In the genomic region with DNA sequence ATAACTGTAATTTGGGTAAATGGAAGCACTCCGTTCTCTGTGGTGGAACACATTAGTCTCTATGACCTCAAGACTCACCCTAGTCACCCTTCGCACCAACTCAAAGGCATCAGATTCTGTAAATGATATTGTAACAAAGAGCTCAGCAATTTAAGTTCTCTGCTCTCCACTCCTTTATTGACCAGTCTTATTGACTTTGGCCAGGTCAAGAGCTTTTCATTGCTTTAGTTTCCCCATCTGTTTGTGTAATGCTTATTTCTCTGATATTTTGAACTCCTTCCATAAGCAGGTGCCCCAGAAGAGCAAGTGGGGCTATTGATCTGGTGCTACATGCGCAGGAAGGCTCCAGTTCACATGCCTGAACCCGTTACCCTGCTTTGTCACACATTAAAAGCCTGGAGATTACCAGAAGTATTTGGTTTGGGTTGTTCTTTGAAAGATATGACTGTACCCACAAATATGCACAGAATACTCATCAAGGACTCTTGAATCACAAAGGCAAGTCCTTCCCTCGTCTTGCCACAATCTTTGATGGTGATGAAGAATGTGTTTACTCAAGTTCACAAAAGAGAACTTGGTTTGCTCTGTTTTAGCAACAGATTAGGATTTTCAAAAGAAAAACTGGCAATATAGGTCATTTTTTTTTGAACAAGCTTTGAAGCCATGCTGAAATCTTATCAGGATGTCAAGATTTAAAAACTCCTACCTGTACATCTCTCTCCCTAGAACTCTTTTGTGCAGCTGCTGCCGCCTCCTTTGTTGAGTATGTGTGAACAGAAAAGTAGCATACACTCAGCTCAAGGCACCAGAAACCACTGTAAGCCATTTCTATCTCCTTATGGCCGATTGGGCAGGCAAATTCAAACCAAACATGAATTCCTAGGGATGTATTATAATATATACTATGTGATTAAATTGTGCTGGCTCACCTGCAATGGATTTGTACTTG, we compare ENCODE assay signal across 12 cellular contexts.
A peak's percentile ranks its signal among the peaks of the same experiment; 100 is the strongest.
DNase-seq lines count a peak whose midpoint lies in the region; FAIRE-seq and TF ChIP-seq lines count a peak whose summit lies in the region.
"Had no signal": no experiment of that assay in that cellular context is flagged by ENCODE, and none has a peak within 500 bp of the region (broad histone marks: within the 10 kb centered on the region; RNA-seq: fewer than 3 reads in every experiment).

No MANE protein-coding gene starts in this region.

- H3K36me3 ChIP-seq in MG63 = no peaks in the 10 kb centered on the region
- no peaks in the 10 kb centered on the region for H3K36me3 ChIP-seq in testis (ENCODE audit: low read depth, missing control alignments)
- H3K36me3 ChIP-seq: transverse colon had no signal

- FAIRE-seq in D721Med (lab: Jason Lieb, UNC) = no peak

- no peaks in the 10 kb centered on the region for H3K27me3 Mint-ChIP-seq in neural crest cell (ENCODE audit: low read depth)
- peaks cover 0 to 2% (median 0%) of the 10 kb centered on the region in 3 donors for H3K27me3 Mint-ChIP-seq in CD14-positive monocyte (ENCODE audit: low read depth in 3 of 3)

- H3K27ac Mint-ChIP-seq in neural crest cell (ENCODE audit: unreplicated experiment) (peak overlapping the region; percentile 79), CD14-positive monocyte (peak overlapping the region in 1 of 7 donors; percentile 6)

- intact Hi-C loops in testis (cut with DNase I; ENCODE audit: low total_unique reads) (no loop called here), CD14-positive monocyte (cut with micrococcal nuclease) (no loop called here)

- H3K27me3 ChIP-seq in MG63 (no peaks in the 10 kb centered on the region), testis (no peaks in the 10 kb centered on the region)
- H3K27me3 ChIP-seq: transverse colon had no signal

- H3K4me3 Mint-ChIP-seq in neural crest cell (no peak overlapping the region), CD14-positive monocyte (no peak overlapping the region)

- no peaks in the 10 kb centered on the region for H3K4me1 ChIP-seq in testis
- H3K4me1 ChIP-seq: transverse colon had no signal

- H3K27ac ChIP-seq in testis = no peak overlapping the region
- H3K27ac ChIP-seq: transverse colon had no signal

- H3K9me3 Mint-ChIP-seq in neural crest cell (no peaks in the 10 kb centered on the region), CD14-positive monocyte (no peaks in the 10 kb centered on the region)

- H3K36me3 Mint-ChIP-seq in neural crest cell (ENCODE audit: low read depth) = no peaks in the 10 kb centered on the region
- H3K36me3 Mint-ChIP-seq in CD14-positive monocyte = no peaks in the 10 kb centered on the region

- H3K4me1 Mint-ChIP-seq in neural crest cell (peaks cover 84% of the 10 kb centered on the region), CD14-positive monocyte (no peaks in the 10 kb centered on the region)

- H3K9me3 ChIP-seq in MG63 (no peaks in the 10 kb centered on the region), testis (no peaks in the 10 kb centered on the region)
- H3K9me3 ChIP-seq: transverse colon had no signal

- WGBS in testis, 2 donors = 83 to 85% methylated on average over 7 of the region's 7 CpGs

- DNase-seq in DMS53 treated with DMSO at 0.1 percent for 48 hours (lab: John Stamatoyannopoulos, UW; ENCODE audit: unreplicated experiment) (peak; percentile 85), MG63 (peak; percentile 4), epithelial cell of esophagus (ENCODE audit: low read depth) (peak; percentile 94), neural crest cell (ENCODE audit: low read depth, low spot score) (no peak), testis (no peak), D721Med (ENCODE audit: insufficient read length, low spot score) (no peak), CD14-positive monocyte (ENCODE audit: low spot score) (no peak), SIG-M5 (lab: John Stamatoyannopoulos, UW) (no peak)
- DNase-seq: effector CD8-positive, alpha-beta T cell; NCI-H1105; stimulated activated CD4-positive, alpha-beta T cell treated with anti-CD3 and anti-CD28 coated beads, Interleukin-2, amount 100 ng/mL, for 24 hours; transverse colon had no signal

- TF ChIP-seq POLR2A in testis (IDR thresholded peaks at IDR 0.05) = no peak

- TF ChIP-seq CTCF in epithelial cell of esophagus (IDR thresholded peaks at IDR 0.05; ENCODE audit: insufficient read depth, low read depth, low read length, missing control alignments) = no peak
- no peak for TF ChIP-seq CTCF in neural crest cell (conservative IDR thresholded peaks at IDR 0.05)
- TF ChIP-seq CTCF in testis (IDR thresholded peaks at IDR 0.05) = no peak
- TF ChIP-seq CTCF in D721Med (IDR thresholded peaks at IDR 0.05; ENCODE audit: insufficient read depth, missing control alignments) = no peak
- no peak for TF ChIP-seq CTCF in CD14-positive monocyte (IDR thresholded peaks at IDR 0.05)

- H3K4me3 ChIP-seq in MG63 = no peak overlapping the region
- no peak overlapping the region for H3K4me3 ChIP-seq in epithelial cell of esophagus (ENCODE audit: low read length)
- no peak overlapping the region for H3K4me3 ChIP-seq in testis
- H3K4me3 ChIP-seq: transverse colon had no signal

Comparison
In these comparisons a context has a peak if more than half of its experiments do, and no peak if none do; other contexts are left out.
1. DNase-seq: peak in DMS53 treated with DMSO at 0.1 percent for 48 hours (single experiment), MG63 (single experiment) and epithelial cell of esophagus (single experiment); none in neural crest cell (single experiment), testis (single experiment), D721Med (single experiment), CD14-positive monocyte (single experiment) and SIG-M5 (single experiment).